1 cellular context compared by ENCODE assay signal in genomic region chr12:94101902-94102660, GRCh38.
TF ChIP-seq lines count a peak whose summit lies in the region.

No MANE protein-coding gene starts in this region.

TF ChIP-seq in GM12878, 131 proteins besides CTCF, POLR2A, EP300 and RAD21 (continued from another document):
- TF ChIP-seq, protein P1, sequence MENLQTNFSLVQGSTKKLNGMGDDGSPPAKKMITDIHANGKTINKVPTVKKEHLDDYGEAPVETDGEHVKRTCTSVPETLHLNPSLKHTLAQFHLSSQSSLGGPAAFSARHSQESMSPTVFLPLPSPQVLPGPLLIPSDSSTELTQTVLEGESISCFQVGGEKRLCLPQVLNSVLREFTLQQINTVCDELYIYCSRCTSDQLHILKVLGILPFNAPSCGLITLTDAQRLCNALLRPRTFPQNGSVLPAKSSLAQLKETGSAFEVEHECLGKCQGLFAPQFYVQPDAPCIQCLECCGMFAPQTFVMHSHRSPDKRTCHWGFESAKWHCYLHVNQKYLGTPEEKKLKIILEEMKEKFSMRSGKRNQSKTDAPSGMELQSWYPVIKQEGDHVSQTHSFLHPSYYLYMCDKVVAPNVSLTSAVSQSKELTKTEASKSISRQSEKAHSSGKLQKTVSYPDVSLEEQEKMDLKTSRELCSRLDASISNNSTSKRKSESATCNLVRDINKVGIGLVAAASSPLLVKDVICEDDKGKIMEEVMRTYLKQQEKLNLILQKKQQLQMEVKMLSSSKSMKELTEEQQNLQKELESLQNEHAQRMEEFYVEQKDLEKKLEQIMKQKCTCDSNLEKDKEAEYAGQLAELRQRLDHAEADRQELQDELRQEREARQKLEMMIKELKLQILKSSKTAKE (IDR thresholded peaks at IDR 0.05; ENCODE audit: low read depth, poor library complexity, severe bottlenecking) = peak; percentile 49
- no peak for TF ChIP-seq EGR1 (IDR thresholded peaks at IDR 0.05; ENCODE audit: borderline replicate concordance in 1 of 2, low read depth in 2 of 2, low read length in 2 of 2)
- TF ChIP-seq NFYA (IDR thresholded peaks at IDR 0.05; ENCODE audit: borderline replicate concordance, low read depth, low read length) = no peak
- no peak for TF ChIP-seq SMAD5 (IDR thresholded peaks at IDR 0.05; ENCODE audit: low read depth)
- no peak for TF ChIP-seq ZBTB11 (CRISPR knock-in tag; IDR thresholded peaks at IDR 0.05)
- TF ChIP-seq CUX1 (IDR thresholded peaks at IDR 0.05; ENCODE audit: insufficient replicate concordance, low read depth, low read length) = no peak
- 0 out of 2 replicates have a peak, but pooled peaks have one; percentile 25 for TF ChIP-seq IRF4 (IDR thresholded peaks at IDR 0.05; ENCODE audit: low read depth, low read length)
- no peak for TF ChIP-seq TCF7 (IDR thresholded peaks at IDR 0.05; ENCODE audit: borderline replicate concordance)
- TF ChIP-seq SMARCA5 (IDR thresholded peaks at IDR 0.05) = peak; percentile 94
- peak; percentile 77 for TF ChIP-seq SMC3 (IDR thresholded peaks at IDR 0.05; ENCODE audit: borderline replicate concordance, low read length)
- peak; percentile 64; the same call in 1 of the 2 replicates for TF ChIP-seq CREM (IDR thresholded peaks at IDR 0.05; ENCODE audit: low read depth)
- no peak for TF ChIP-seq MYC (IDR thresholded peaks at IDR 0.05; ENCODE audit: insufficient read depth, insufficient read length, insufficient replicate concordance, low read length, severe bottlenecking)
- peak; percentile 39; the same call in 1 of the 2 replicates for TF ChIP-seq RB1 (IDR thresholded peaks at IDR 0.05; ENCODE audit: borderline replicate concordance)
- TF ChIP-seq SREBF1 (IDR thresholded peaks at IDR 0.05; ENCODE audit: low read length) = no peak
- TF ChIP-seq IKZF1 (conservative IDR thresholded peaks at IDR 0.05) = peak; percentile 46
- TF ChIP-seq CHD2 (IDR thresholded peaks at IDR 0.05; ENCODE audit: borderline replicate concordance, low read depth, low read length) = 0 out of 2 replicates have a peak, but pooled peaks have one; percentile 11
- TF ChIP-seq NFXL1 (IDR thresholded peaks at IDR 0.05; ENCODE audit: borderline replicate concordance) = no peak
- peak; percentile 16; the same call in 1 of the 2 replicates for TF ChIP-seq GATAD2B (conservative IDR thresholded peaks at IDR 0.05; ENCODE audit: low read depth)
- TF ChIP-seq, protein P2, sequence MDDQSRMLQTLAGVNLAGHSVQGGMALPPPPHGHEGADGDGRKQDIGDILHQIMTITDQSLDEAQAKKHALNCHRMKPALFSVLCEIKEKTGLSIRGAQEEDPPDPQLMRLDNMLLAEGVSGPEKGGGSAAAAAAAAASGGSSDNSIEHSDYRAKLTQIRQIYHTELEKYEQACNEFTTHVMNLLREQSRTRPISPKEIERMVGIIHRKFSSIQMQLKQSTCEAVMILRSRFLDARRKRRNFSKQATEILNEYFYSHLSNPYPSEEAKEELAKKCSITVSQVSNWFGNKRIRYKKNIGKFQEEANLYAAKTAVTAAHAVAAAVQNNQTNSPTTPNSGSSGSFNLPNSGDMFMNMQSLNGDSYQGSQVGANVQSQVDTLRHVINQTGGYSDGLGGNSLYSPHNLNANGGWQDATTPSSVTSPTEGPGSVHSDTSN (IDR thresholded peaks at IDR 0.05; ENCODE audit: insufficient replicate concordance, low read depth, low read length) = peak; percentile 56
- TF ChIP-seq RBBP5 (conservative IDR thresholded peaks at IDR 0.05) = no peak
- TF ChIP-seq STAT1 (conservative IDR thresholded peaks at IDR 0.05) = no peak
- no peak; the same call in 1 of the 2 replicates for TF ChIP-seq ZNF592 (IDR thresholded peaks at IDR 0.05)
- TF ChIP-seq ZNF24 (IDR thresholded peaks at IDR 0.05) = no peak
- no peak for TF ChIP-seq ZNF274 (IDR thresholded peaks at IDR 0.05; ENCODE audit: insufficient read depth, insufficient read length)
- TF ChIP-seq E2F4 (IDR thresholded peaks at IDR 0.05; ENCODE audit: low read depth, low read length) = no peak
